Comparison of ENCODE assay signal across 8 cellular contexts in the genomic region with DNA sequence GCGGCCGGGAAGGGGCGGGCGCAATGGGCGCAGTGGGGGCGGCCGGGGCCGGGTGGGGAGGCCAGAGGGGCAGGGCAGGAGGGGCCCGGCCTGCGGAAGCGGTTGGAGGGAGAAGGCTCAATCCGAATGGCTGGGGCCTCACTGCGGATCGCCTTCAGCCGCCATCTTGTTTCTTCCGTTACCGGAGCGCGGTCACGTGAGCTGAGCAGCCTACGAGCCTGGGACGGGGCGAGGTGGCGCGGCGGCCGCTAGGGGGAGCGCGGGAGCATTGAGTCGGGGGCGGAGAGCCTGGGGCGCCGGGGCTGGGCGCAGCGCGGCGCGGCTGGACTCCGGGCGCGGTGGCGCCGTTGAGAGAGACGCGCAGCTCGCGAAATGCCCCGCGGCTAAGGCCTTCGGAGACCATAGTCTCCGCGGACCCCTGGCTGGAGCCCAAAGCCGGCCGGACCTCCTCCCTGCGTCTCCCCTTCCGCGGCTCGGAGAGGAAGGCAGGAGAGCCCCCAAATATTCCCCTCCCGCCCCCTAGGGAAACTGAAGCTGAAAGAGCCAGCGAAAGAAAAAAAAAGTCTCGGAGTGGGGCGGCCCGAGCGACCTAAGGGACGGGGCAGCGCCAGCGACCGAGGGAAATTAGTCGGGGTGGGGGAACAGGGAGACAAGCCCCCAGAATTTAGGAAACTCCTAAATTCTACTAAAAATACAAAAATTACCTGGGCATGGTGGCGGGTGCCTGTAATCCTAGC. TPM values are rescaled to one million over a fixed set of nuclear protein-coding genes. Genes with fewer than 3 reads are reported as not detected.
DNase-seq lines count a peak whose midpoint lies in the region; ATAC-seq and TF ChIP-seq lines count a peak whose summit lies in the region.
"Not testable (repeated sequence)": the region's sequence is repeated elsewhere in the genome, so short reads cannot be mapped to it uniquely, and the experiment has no call there.

A gene (minus strand): TSS at position 190 of the 737 bp plus-strand sequence. CDS start 22,221 bp downstream, outside the sequence.

- H3K27ac Mint-ChIP-seq in CD4-positive, alpha-beta T cell, result peak within 1 kb of the TSS; percentile 83

- peak; percentile 44 to 62 for TF ChIP-seq RAD21 in liver (IDR thresholded peaks at IDR 0.05)

- H3K4me3 Mint-ChIP-seq in CD4-positive, alpha-beta T cell, result peak within 1 kb of the TSS; percentile 91

- not testable (repeated sequence) for H3K36me3 Mint-ChIP-seq in CD4-positive, alpha-beta T cell (ENCODE audit: low read depth)

- H3K27me3 Mint-ChIP-seq in CD4-positive, alpha-beta T cell, result not testable (repeated sequence)

- intact Hi-C loops in CD4-positive, alpha-beta T cell (cut with DNase I, micrococcal nuclease), result loop anchor here in 1 of 2 experiments (2.0 to 10.0 kb wide), 3 partner anchors 43 to 1245 kb away; a partner anchor contains a TSS

- POLR2A ChIA-PET in CD4-positive, alpha-beta T cell (lab: Charles Lee), result interaction anchor here (0.7 to 2.1 kb wide), 9 partner anchors 21 to 413 kb away, joined by 3 to 13 read pairs (median 7); a partner anchor contains a TSS

- H3K36me3 ChIP-seq in liver (ENCODE audit: control insufficient read depth in 4 of 4, insufficient read depth in 3 of 4, low read depth in 1 of 4, low read length in 3 of 4), result not testable (repeated sequence)

- peak within 1 kb of the TSS; percentile 65 for H3K27ac ChIP-seq in CD4-positive, alpha-beta T cell (ENCODE audit: low read depth, low read length)
- peak within 1 kb of the TSS; percentile 82 to 87 for H3K27ac ChIP-seq in liver (ENCODE audit: low read depth in 1 of 2, low read length in 2 of 2)

- WGBS in liver, result 2% methylated on average over 68 of the region's 70 CpGs

- CTCF ChIA-PET in CD4-positive, alpha-beta T cell (lab: Charles Lee), result interaction anchor here (0.6 to 1.8 kb wide), 19 partner anchors 8 to 260 kb away, joined by 3 to 10 read pairs (median 4); a partner anchor contains a TSS

- peak; percentile 95 for ATAC-seq in CD4-positive, alpha-beta T cell (ENCODE audit: poor library complexity)
- ATAC-seq in GM19438 (IDR thresholded peaks at IDR 0.05; ENCODE audit: low read depth, unreplicated experiment) (peak; percentile 91), HG03571 (IDR thresholded peaks at IDR 0.05; ENCODE audit: unreplicated experiment) (peak; percentile 90)

- not testable (repeated sequence) for H3K27me3 ChIP-seq in CD4-positive, alpha-beta T cell (ENCODE audit: control insufficient read depth, insufficient read depth, low read length); liver (ENCODE audit: control insufficient read depth in 4 of 4, insufficient read depth in 4 of 4, low read length in 3 of 4)

- H3K9me3 ChIP-seq in CD4-positive, alpha-beta T cell (ENCODE audit: control insufficient read depth, low read length); liver (ENCODE audit: control insufficient read depth in 4 of 4, low read length in 3 of 4): not testable (repeated sequence)

- peak; percentile 81 for TF ChIP-seq CTCF in CD4-positive, alpha-beta T cell (IDR thresholded peaks at IDR 0.05)
- peak; percentile 87 for TF ChIP-seq CTCF in liver (IDR thresholded peaks at IDR 0.05; ENCODE audit: low read depth, low read length, missing input control)

- H3K4me1 ChIP-seq in liver (ENCODE audit: control insufficient read depth in 4 of 4, insufficient read depth in 4 of 4, low read length in 3 of 4), result not testable (repeated sequence)

- peak within 1 kb of the TSS in 1 of 2 donors; percentile 71 for H3K9ac ChIP-seq in liver (ENCODE audit: low read depth in 1 of 2, low read length in 2 of 2)

- not testable (repeated sequence) for H3K4me1 Mint-ChIP-seq in CD4-positive, alpha-beta T cell (ENCODE audit: low read depth)

- H3K9me3 Mint-ChIP-seq in CD4-positive, alpha-beta T cell, result not testable (repeated sequence)

- DNase-seq in CD4-positive, alpha-beta T cell, result peak; percentile 90 to 100 (median 98)
- DNase-seq in NCI-H748 treated with DMSO at 0.1 percent for 48 hours (lab: John Stamatoyannopoulos, UW) (peak; percentile 74), dermis blood vessel endothelial cell (peak; percentile 98)
- peak; percentile 98 to 100 for DNase-seq in activated CD4-positive, alpha-beta T cell treated with anti-CD3 and anti-CD28 coated beads, Interleukin-2, amount 50 U/mL, for 24 hours (ENCODE audit: low read depth in 1 of 2, low spot score in 1 of 2)
- peak; percentile 100 for DNase-seq in stimulated activated CD4-positive, alpha-beta T cell treated with anti-CD3 and anti-CD28 coated beads, Interleukin-4, amount 100 ng/mL, for 1 hour

- peak within 1 kb of the TSS in 2 of 3 donors; percentile 60 to 69 for H3K4me3 ChIP-seq in liver (ENCODE audit: low read depth in 1 of 3, low read length in 3 of 3)

TF ChIP-seq in liver, 16 proteins besides CTCF, POLR2A, EP300 and RAD21:
- peak; percentile 97 for TF ChIP-seq YY1 (IDR thresholded peaks at IDR 0.05)

RNA-seq across cellular contexts. Expression of the gene that starts here (rescaled TPM):
- total RNA-seq in CD4-positive, alpha-beta T cell, result 1 to 10 TPM; 7.6 to 8.0 TPM
- 3.9 and 4.1 TPM in 2 replicates for total RNA-seq in dermis blood vessel endothelial cell
- 1 to 10 TPM; 4.5 TPM for total RNA-seq in liver
- polyA plus RNA-seq in liver, result 1 to 10 TPM in 1 of 2 donors, under 1 TPM in 1; 0.46 to 1.6 TPM

Comparison
In these comparisons a context has a peak if more than half of its experiments do, and no peak if none do; other contexts are left out.
1. Peak in every context shown above with its lines: DNase-seq, ATAC-seq, H3K4me3 ChIP-seq and H3K27ac ChIP-seq.